Comparison of ENCODE assay signal across 1 cellular context in the genomic region with DNA sequence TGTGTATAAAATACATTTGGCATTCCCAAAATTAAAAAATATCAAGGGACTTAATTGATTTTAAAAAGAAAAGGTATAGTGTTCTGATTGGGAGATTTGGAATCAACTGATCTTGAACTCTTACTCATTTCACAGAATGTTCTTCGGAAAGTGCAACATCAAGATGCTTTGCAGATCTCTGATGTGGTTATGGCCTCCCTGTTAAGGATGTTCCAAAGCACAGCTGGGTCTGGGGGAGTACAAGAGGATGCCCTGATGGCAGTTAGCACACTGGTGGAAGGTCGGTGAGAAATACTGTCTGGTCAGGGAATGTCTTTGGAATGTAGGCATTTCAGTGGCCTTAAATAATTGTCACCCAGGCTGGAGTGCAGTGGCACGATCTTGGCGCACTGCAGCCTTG.
A peak's percentile ranks its signal among the peaks of the same experiment; 100 is the strongest.
TF ChIP-seq lines count a peak whose summit lies in the region.

No MANE protein-coding gene starts in this region.

TF ChIP-seq in GM12891, 5 proteins besides CTCF, POLR2A, EP300 and RAD21:
- TF ChIP-seq POLR2AphosphoS5 (IDR thresholded peaks at IDR 0.05; ENCODE audit: low read depth, low read length) (0 out of 2 replicates have a peak, but pooled peaks have one; percentile 42), SPI1 (IDR thresholded peaks at IDR 0.05; ENCODE audit: low read depth, low read length) (no peak), POU2F2 (IDR thresholded peaks at IDR 0.05; ENCODE audit: low read depth, low read length) (no peak), TAF1 (IDR thresholded peaks at IDR 0.05; ENCODE audit: low read depth, low read length) (no peak), PAX5 (IDR thresholded peaks at IDR 0.05; ENCODE audit: insufficient read depth, low read length, severe bottlenecking) (no peak)
